1 cellular context compared by ENCODE assay signal in the genomic region with DNA sequence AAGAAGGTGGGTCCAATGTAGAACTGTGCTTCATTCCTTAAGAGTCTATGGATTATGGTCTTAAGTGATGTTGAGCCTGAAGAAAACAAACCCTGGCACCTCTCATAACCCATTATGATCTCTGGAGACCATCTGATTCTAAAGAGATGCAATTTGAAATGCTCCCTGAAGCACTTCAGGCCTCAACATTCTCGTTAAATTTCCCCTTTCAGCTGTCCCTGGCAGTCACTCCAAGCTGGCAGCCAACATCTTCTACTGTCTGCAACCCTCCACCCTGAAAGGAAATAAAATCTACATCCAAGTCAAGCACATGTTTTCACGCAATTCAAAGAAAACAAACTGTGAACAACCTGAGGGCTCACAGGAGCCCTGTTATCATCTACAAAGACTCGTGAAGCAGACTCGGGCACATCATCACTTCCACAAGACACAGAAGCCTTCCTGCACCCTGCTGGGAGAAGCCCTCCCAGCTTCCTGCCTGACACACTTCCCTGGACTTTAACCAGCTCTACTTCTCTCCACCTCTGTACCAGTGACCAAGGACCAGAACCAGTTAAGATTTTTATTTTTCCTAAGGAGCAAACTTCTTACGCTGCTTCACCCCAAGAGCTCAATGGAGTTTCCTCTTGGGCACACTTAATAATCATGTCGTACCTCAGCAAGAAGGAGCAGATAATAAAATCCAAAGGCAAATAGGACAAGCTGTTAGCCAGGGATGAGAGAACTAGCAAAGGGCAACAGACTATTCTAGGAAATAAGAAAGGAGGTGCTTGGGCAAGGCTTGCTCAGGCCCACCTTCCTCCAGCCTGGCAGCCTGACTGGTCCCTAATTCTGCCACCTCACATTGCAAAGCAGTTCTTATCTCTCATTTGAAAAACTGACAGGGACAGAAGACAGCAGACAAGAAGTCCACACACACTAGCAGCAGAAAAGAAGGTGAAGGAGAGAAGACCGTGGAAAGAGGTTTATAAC.
TF ChIP-seq lines count a peak whose summit lies in the region.

No MANE protein-coding gene starts in this region.

TF ChIP-seq in GM23338, 12 proteins besides CTCF, POLR2A, EP300 and RAD21:
- TF ChIP-seq, protein P1, sequence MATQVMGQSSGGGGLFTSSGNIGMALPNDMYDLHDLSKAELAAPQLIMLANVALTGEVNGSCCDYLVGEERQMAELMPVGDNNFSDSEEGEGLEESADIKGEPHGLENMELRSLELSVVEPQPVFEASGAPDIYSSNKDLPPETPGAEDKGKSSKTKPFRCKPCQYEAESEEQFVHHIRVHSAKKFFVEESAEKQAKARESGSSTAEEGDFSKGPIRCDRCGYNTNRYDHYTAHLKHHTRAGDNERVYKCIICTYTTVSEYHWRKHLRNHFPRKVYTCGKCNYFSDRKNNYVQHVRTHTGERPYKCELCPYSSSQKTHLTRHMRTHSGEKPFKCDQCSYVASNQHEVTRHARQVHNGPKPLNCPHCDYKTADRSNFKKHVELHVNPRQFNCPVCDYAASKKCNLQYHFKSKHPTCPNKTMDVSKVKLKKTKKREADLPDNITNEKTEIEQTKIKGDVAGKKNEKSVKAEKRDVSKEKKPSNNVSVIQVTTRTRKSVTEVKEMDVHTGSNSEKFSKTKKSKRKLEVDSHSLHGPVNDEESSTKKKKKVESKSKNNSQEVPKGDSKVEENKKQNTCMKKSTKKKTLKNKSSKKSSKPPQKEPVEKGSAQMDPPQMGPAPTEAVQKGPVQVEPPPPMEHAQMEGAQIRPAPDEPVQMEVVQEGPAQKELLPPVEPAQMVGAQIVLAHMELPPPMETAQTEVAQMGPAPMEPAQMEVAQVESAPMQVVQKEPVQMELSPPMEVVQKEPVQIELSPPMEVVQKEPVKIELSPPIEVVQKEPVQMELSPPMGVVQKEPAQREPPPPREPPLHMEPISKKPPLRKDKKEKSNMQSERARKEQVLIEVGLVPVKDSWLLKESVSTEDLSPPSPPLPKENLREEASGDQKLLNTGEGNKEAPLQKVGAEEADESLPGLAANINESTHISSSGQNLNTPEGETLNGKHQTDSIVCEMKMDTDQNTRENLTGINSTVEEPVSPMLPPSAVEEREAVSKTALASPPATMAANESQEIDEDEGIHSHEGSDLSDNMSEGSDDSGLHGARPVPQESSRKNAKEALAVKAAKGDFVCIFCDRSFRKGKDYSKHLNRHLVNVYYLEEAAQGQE (IDR thresholded peaks at IDR 0.05; ENCODE audit: unreplicated experiment) = no peak
- no peak for TF ChIP-seq CREB1 (CRISPR knock-in tag; IDR thresholded peaks at IDR 0.05; ENCODE audit: low read depth)
- TF ChIP-seq, protein P2, sequence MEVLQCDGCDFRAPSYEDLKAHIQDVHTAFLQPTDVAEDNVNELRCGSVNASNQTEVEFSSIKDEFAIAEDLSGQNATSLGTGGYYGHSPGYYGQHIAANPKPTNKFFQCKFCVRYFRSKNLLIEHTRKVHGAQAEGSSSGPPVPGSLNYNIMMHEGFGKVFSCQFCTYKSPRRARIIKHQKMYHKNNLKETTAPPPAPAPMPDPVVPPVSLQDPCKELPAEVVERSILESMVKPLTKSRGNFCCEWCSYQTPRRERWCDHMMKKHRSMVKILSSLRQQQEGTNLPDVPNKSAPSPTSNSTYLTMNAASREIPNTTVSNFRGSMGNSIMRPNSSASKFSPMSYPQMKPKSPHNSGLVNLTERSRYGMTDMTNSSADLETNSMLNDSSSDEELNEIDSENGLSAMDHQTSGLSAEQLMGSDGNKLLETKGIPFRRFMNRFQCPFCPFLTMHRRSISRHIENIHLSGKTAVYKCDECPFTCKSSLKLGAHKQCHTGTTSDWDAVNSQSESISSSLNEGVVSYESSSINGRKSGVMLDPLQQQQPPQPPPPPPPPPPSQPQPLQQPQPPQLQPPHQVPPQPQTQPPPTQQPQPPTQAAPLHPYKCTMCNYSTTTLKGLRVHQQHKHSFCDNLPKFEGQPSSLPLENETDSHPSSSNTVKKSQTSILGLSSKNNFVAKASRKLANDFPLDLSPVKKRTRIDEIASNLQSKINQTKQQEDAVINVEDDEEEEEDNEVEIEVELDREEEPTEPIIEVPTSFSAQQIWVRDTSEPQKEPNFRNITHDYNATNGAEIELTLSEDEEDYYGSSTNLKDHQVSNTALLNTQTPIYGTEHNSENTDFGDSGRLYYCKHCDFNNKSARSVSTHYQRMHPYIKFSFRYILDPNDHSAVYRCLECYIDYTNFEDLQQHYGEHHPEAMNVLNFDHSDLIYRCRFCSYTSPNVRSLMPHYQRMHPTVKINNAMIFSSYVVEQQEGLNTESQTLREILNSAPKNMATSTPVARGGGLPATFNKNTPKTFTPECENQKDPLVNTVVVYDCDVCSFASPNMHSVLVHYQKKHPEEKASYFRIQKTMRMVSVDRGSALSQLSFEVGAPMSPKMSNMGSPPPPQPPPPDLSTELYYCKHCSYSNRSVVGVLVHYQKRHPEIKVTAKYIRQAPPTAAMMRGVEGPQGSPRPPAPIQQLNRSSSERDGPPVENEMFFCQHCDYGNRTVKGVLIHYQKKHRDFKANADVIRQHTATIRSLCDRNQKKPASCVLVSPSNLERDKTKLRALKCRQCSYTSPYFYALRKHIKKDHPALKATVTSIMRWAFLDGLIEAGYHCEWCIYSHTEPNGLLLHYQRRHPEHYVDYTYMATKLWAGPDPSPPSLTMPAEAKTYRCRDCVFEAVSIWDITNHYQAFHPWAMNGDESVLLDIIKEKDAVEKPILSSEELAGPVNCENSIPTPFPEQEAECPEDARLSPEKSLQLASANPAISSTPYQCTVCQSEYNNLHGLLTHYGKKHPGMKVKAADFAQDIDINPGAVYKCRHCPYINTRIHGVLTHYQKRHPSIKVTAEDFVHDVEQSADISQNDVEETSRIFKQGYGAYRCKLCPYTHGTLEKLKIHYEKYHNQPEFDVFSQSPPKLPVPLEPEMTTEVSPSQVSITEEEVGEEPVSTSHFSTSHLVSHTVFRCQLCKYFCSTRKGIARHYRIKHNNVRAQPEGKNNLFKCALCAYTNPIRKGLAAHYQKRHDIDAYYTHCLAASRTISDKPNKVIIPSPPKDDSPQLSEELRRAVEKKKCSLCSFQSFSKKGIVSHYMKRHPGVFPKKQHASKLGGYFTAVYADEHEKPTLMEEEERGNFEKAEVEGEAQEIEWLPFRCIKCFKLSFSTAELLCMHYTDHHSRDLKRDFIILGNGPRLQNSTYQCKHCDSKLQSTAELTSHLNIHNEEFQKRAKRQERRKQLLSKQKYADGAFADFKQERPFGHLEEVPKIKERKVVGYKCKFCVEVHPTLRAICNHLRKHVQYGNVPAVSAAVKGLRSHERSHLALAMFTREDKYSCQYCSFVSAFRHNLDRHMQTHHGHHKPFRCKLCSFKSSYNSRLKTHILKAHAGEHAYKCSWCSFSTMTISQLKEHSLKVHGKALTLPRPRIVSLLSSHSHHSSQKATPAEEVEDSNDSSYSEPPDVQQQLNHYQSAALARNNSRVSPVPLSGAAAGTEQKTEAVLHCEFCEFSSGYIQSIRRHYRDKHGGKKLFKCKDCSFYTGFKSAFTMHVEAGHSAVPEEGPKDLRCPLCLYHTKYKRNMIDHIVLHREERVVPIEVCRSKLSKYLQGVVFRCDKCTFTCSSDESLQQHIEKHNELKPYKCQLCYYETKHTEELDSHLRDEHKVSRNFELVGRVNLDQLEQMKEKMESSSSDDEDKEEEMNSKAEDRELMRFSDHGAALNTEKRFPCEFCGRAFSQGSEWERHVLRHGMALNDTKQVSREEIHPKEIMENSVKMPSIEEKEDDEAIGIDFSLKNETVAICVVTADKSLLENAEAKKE (CRISPR knock-in tag; IDR thresholded peaks at IDR 0.05) = no peak
- no peak for TF ChIP-seq EZH2phosphoT487 (IDR thresholded peaks at IDR 0.05; ENCODE audit: unreplicated experiment)
- no peak for TF ChIP-seq STAT1 (IDR thresholded peaks at IDR 0.05; ENCODE audit: unreplicated experiment)
- no peak for TF ChIP-seq ZNF114 (CRISPR knock-in tag; IDR thresholded peaks at IDR 0.05)
- no peak for TF ChIP-seq NANOG (IDR thresholded peaks at IDR 0.05; ENCODE audit: borderline replicate concordance)
- TF ChIP-seq JUNB (IDR thresholded peaks at IDR 0.05; ENCODE audit: unreplicated experiment) = no peak
- TF ChIP-seq, protein P3, sequence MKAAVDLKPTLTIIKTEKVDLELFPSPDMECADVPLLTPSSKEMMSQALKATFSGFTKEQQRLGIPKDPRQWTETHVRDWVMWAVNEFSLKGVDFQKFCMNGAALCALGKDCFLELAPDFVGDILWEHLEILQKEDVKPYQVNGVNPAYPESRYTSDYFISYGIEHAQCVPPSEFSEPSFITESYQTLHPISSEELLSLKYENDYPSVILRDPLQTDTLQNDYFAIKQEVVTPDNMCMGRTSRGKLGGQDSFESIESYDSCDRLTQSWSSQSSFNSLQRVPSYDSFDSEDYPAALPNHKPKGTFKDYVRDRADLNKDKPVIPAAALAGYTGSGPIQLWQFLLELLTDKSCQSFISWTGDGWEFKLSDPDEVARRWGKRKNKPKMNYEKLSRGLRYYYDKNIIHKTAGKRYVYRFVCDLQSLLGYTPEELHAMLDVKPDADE (IDR thresholded peaks at IDR 0.05) = no peak
- TF ChIP-seq EZH2 (IDR thresholded peaks at IDR 0.05; ENCODE audit: low read depth, unreplicated experiment) = no peak
- TF ChIP-seq ZNF331 (CRISPR knock-in tag; IDR thresholded peaks at IDR 0.05; ENCODE audit: low read depth) = no peak
- TF ChIP-seq POLR2AphosphoS5 (IDR thresholded peaks at IDR 0.05; ENCODE audit: low read depth) = no peak
